ENCODE assay signal across 8 cellular contexts in the genomic region with DNA sequence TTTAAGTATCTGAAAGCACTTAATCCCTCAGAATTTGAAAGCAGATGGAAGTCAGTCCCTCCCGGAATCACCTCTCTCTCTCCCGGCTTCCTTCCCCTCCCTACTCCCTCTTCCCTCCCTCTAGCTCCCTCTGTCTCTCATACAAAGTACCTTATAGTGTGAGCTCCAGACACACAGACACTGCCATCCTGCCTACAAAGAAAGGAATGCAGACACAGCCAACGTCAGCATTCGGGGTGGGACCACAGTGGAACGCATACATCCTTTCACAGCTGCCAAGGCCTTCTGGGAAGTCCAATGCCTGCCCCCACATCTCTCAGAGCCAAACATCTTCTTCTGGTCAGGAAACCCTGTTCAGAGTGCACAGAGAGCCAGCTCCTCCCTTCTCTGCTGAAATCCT. TPM values are rescaled to one million over a fixed set of nuclear protein-coding genes. Genes with fewer than 3 reads are reported as not detected.
DNase-seq lines count a peak whose midpoint lies in the region; ATAC-seq, FAIRE-seq and TF ChIP-seq lines count a peak whose summit lies in the region.

No MANE protein-coding gene starts in this region.

- no peak for FAIRE-seq in D721Med (lab: Jason Lieb, UNC)

- H3K4me3 ChIP-seq in lower lobe of right lung (peak overlapping the region; percentile 6), tibial artery (peak overlapping the region; percentile 5 to 24)

- H3K36me3 ChIP-seq in lower lobe of right lung (no peaks in the 10 kb centered on the region), tibial artery (no peaks in the 10 kb centered on the region)

- ATAC-seq in lower lobe of right lung (peak; percentile 82 to 87), GM18909 (IDR thresholded peaks at IDR 0.05; ENCODE audit: poor library complexity, unreplicated experiment) (no peak), GM18907 (IDR thresholded peaks at IDR 0.05; ENCODE audit: unreplicated experiment) (no peak), HG02759 (IDR thresholded peaks at IDR 0.05; ENCODE audit: unreplicated experiment) (no peak)

- H3K27ac ChIP-seq in lower lobe of right lung (peak overlapping the region; percentile 84), tibial artery (peak overlapping the region; percentile 74 to 79)

- DNase-seq in D721Med (ENCODE audit: insufficient read length, low spot score) (no peak), NCI-H446 treated with DMSO at 0.1 percent for 48 hours (lab: John Stamatoyannopoulos, UW) (peak; percentile 61), ecto neural progenitor cell (ENCODE audit: low spot score) (peak; percentile 70), lower lobe of right lung (peak; percentile 81), tibial artery (peak; percentile 76 to 87)

- intact Hi-C loops in lower lobe of right lung (cut with DNase I): no loop called here
- intact Hi-C loops in tibial artery (cut with DNase I; ENCODE audit: low total_unique reads): no loop called here

- H3K27me3 ChIP-seq in lower lobe of right lung (ENCODE audit: low read depth) (no peaks in the 10 kb centered on the region), tibial artery (no peaks in the 10 kb centered on the region)

- no peaks in the 10 kb centered on the region for H3K9me3 ChIP-seq in lower lobe of right lung
- H3K9me3 ChIP-seq in tibial artery: no peaks in the 10 kb centered on the region

- peaks cover 100% of the 10 kb centered on the region for H3K4me1 ChIP-seq in lower lobe of right lung
- peaks cover 0 to 85% (median 58%) of the 10 kb centered on the region in 4 donors for H3K4me1 ChIP-seq in tibial artery

- TF ChIP-seq CTCF in D721Med (IDR thresholded peaks at IDR 0.05; ENCODE audit: insufficient read depth, missing control alignments): peak; percentile 45
- peak; percentile 25 for TF ChIP-seq CTCF in lower lobe of right lung (IDR thresholded peaks at IDR 0.05)
- peak; percentile 35 to 41 for TF ChIP-seq CTCF in tibial artery (IDR thresholded peaks at IDR 0.05)

RNA-seq across cellular contexts. Expression of a gene that starts 9.3 kb away (rescaled TPM):
- total RNA-seq in lower lobe of right lung: 42.9 TPM

RNA-seq across cellular contexts. Expression of a gene that starts 35.3 kb away (rescaled TPM):
- total RNA-seq in lower lobe of right lung: 28.8 TPM

Comparison
In these comparisons a context has a peak if more than half of its experiments do, and no peak if none do; other contexts are left out.
1. ATAC-seq: peak in lower lobe of right lung (2 of 2); none in GM18909 (single experiment), GM18907 (single experiment) and HG02759 (single experiment).
2. Peak in every context shown above with its lines, with median percentiles within 50 percentile points of each other: CTCF ChIP-seq.